In genomic region chrX:36867143-36867542, GRCh38 we compare ENCODE assay signal across 8 cellular contexts.
DNase-seq lines count a peak whose midpoint lies in the region; ATAC-seq and TF ChIP-seq lines count a peak whose summit lies in the region.

No MANE protein-coding gene starts in this region.

- H3K27ac Mint-ChIP-seq in MCF 10A (ENCODE audit: low read depth, unreplicated experiment) = no peak overlapping the region
- H3K27ac Mint-ChIP-seq in stimulated activated naive B cell treated with anti-CD40 and anti-IgM and Interleukin-4, amounts not matched to agents 10 μg/mL and 1 μg/mL and 100 μg/mL, for 72 hours = no peak overlapping the region
- no peak overlapping the region for H3K27ac Mint-ChIP-seq in activated CD4-positive, alpha-beta T cell treated with anti-CD3 and anti-CD28 coated beads, Interleukin-2, amount 10 ng/mL, durations not matched to agents 7 days and 5 days

- no peak for TF ChIP-seq POLR2A in breast epithelium (IDR thresholded peaks at IDR 0.05)

- H3K36me3 Mint-ChIP-seq in MCF 10A (ENCODE audit: insufficient read depth, unreplicated experiment) = no peaks in the 10 kb centered on the region
- H3K36me3 Mint-ChIP-seq in stimulated activated naive B cell treated with anti-CD40 and anti-IgM and Interleukin-4, amounts not matched to agents 10 μg/mL and 1 μg/mL and 100 μg/mL, for 72 hours = no peaks in the 10 kb centered on the region
- no peaks in the 10 kb centered on the region for H3K36me3 Mint-ChIP-seq in activated CD4-positive, alpha-beta T cell treated with anti-CD3 and anti-CD28 coated beads, Interleukin-2, amount 10 ng/mL, durations not matched to agents 7 days and 5 days (ENCODE audit: low read depth)

- H3K4me1 ChIP-seq in breast epithelium = no peaks in the 10 kb centered on the region

- POLR2A ChIA-PET in MCF 10A (lab: Yijun Ruan, JAX) = no interaction called here
- POLR2A ChIA-PET in activated CD4-positive, alpha-beta T cell treated with anti-CD3 and anti-CD28 coated beads, Interleukin-2, amount 10 ng/mL, durations not matched to agents 7 days and 5 days (lab: Charles Lee) = no interaction called here

- H3K9me3 Mint-ChIP-seq in MCF 10A (ENCODE audit: unreplicated experiment) = no peaks in the 10 kb centered on the region
- no peaks in the 10 kb centered on the region for H3K9me3 Mint-ChIP-seq in stimulated activated naive B cell treated with anti-CD40 and anti-IgM and Interleukin-4, amounts not matched to agents 10 μg/mL and 1 μg/mL and 100 μg/mL, for 72 hours
- no peaks in the 10 kb centered on the region for H3K9me3 Mint-ChIP-seq in activated CD4-positive, alpha-beta T cell treated with anti-CD3 and anti-CD28 coated beads, Interleukin-2, amount 10 ng/mL, durations not matched to agents 7 days and 5 days

- DNase-seq in MCF 10A (ENCODE audit: unreplicated experiment) (peak; percentile 57), breast epithelium (ENCODE audit: low spot score in 2 of 2) (no peak), HuH-7 (ENCODE audit: low spot score) (peak; percentile 0), SW480 (ENCODE audit: low spot score) (peak; percentile 24), iris pigment epithelial cell (ENCODE audit: low read depth) (peak; percentile 10)
- no peak for DNase-seq in stimulated activated naive B cell treated with anti-CD40 and anti-IgM and Interleukin-4, amounts not matched to agents 10 μg/mL and 1 μg/mL and 100 μg/mL, for 72 hours
- DNase-seq in activated CD4-positive, alpha-beta T cell treated with anti-CD3 and anti-CD28 coated beads, Interleukin-2, amount 10 ng/mL, durations not matched to agents 7 days and 5 days = no peak

- H3K27me3 ChIP-seq in breast epithelium = peaks cover 0 to 17% of the 10 kb centered on the region in 2 donors

- no TSS peak for BruUV-seq in MCF 10A (replicated peaks; lab: Mats Ljungman, UMichigan)

- H3K9me3 ChIP-seq in breast epithelium = no peaks in the 10 kb centered on the region

- no peak overlapping the region for H3K27ac ChIP-seq in breast epithelium

- H3K36me3 ChIP-seq in breast epithelium = no peaks in the 10 kb centered on the region

- H3K4me1 Mint-ChIP-seq in MCF 10A (ENCODE audit: insufficient read depth, unreplicated experiment) = peaks cover 5% of the 10 kb centered on the region
- H3K4me1 Mint-ChIP-seq in stimulated activated naive B cell treated with anti-CD40 and anti-IgM and Interleukin-4, amounts not matched to agents 10 μg/mL and 1 μg/mL and 100 μg/mL, for 72 hours = no peaks in the 10 kb centered on the region
- no peaks in the 10 kb centered on the region for H3K4me1 Mint-ChIP-seq in activated CD4-positive, alpha-beta T cell treated with anti-CD3 and anti-CD28 coated beads, Interleukin-2, amount 10 ng/mL, durations not matched to agents 7 days and 5 days

- no peak overlapping the region for H3K4me3 ChIP-seq in breast epithelium

- CTCF ChIA-PET in MCF 10A (lab: Yijun Ruan, JAX) = interaction anchor here (1.2 to 1.9 kb wide), 5 partner anchors 12 to 975 kb away, joined by 3 to 5 read pairs (median 4); no protein-coding TSS in a partner anchor
- CTCF ChIA-PET in activated CD4-positive, alpha-beta T cell treated with anti-CD3 and anti-CD28 coated beads, Interleukin-2, amount 10 ng/mL, durations not matched to agents 7 days and 5 days (lab: Charles Lee) = interaction anchor here (0.8 kb wide), 1 partner anchor 12 kb away, joined by 3 read pairs; no protein-coding TSS in a partner anchor

- no peak overlapping the region for H3K4me3 Mint-ChIP-seq in MCF 10A (ENCODE audit: unreplicated experiment)
- H3K4me3 Mint-ChIP-seq in stimulated activated naive B cell treated with anti-CD40 and anti-IgM and Interleukin-4, amounts not matched to agents 10 μg/mL and 1 μg/mL and 100 μg/mL, for 72 hours = no peak overlapping the region
- H3K4me3 Mint-ChIP-seq in activated CD4-positive, alpha-beta T cell treated with anti-CD3 and anti-CD28 coated beads, Interleukin-2, amount 10 ng/mL, durations not matched to agents 7 days and 5 days = no peak overlapping the region

- TF ChIP-seq CTCF in MCF 10A (IDR thresholded peaks at IDR 0.05; ENCODE audit: unreplicated experiment) = peak; percentile 47
- no peak for TF ChIP-seq CTCF in breast epithelium (IDR thresholded peaks at IDR 0.05)

- ATAC-seq in stimulated activated naive B cell treated with anti-CD40 and anti-IgM and Interleukin-4, amounts not matched to agents 10 μg/mL and 1 μg/mL and 100 μg/mL, for 72 hours (replicated peaks) = no peak
- ATAC-seq in HG03457 (IDR thresholded peaks at IDR 0.05; ENCODE audit: unreplicated experiment) = no peak

- peaks cover 39% of the 10 kb centered on the region for H3K27me3 Mint-ChIP-seq in MCF 10A (ENCODE audit: insufficient read depth, unreplicated experiment)
- peaks cover 5 to 18% of the 10 kb centered on the region in 2 donors for H3K27me3 Mint-ChIP-seq in stimulated activated naive B cell treated with anti-CD40 and anti-IgM and Interleukin-4, amounts not matched to agents 10 μg/mL and 1 μg/mL and 100 μg/mL, for 72 hours
- H3K27me3 Mint-ChIP-seq in activated CD4-positive, alpha-beta T cell treated with anti-CD3 and anti-CD28 coated beads, Interleukin-2, amount 10 ng/mL, durations not matched to agents 7 days and 5 days = no peaks in the 10 kb centered on the region

- intact Hi-C loops in MCF 10A (cut with micrococcal nuclease) (loop anchor here (1.0 to 2.0 kb wide), 3 partner anchors 183 to 1487 kb away; no protein-coding TSS in a partner anchor), breast epithelium (cut with DNase I; ENCODE audit: low total_unique reads) (no loop called here)

Comparison
In these comparisons a context has a peak if more than half of its experiments do, and no peak if none do; other contexts are left out.
1. DNase-seq: peak in MCF 10A (single experiment), HuH-7 (single experiment), SW480 (single experiment) and iris pigment epithelial cell (single experiment); none in breast epithelium (0 of 2), stimulated activated naive B cell treated with anti-CD40 and anti-IgM and Interleukin-4, amounts not matched to agents 10 μg/mL and 1 μg/mL and 100 μg/mL, for 72 hours (single experiment) and activated CD4-positive, alpha-beta T cell treated with anti-CD3 and anti-CD28 coated beads, Interleukin-2, amount 10 ng/mL, durations not matched to agents 7 days and 5 days (single experiment).